In genomic region chr9:5042661-5043178, GRCh38 we compare ENCODE assay signal across 17 cellular contexts. TPM values are rescaled to one million over a fixed set of nuclear protein-coding genes. Genes with fewer than 3 reads are reported as not detected.
DNase-seq lines count a peak whose midpoint lies in the region; TF ChIP-seq lines count a peak whose summit lies in the region.
"Had no signal": no experiment of that assay in that cellular context is flagged by ENCODE, and none has a peak within 500 bp of the region (broad histone marks: within the 10 kb centered on the region; RNA-seq: fewer than 3 reads in every experiment).

No MANE protein-coding gene starts in this region.

- H3K4me3 ChIP-seq in testis (peak overlapping the region; percentile 6 to 44), sigmoid colon (no peak overlapping the region)

- H3K27me3 ChIP-seq in testis = no peaks in the 10 kb centered on the region
- H3K27me3 ChIP-seq in sigmoid colon = no peaks in the 10 kb centered on the region

- no peaks in the 10 kb centered on the region for H3K9me3 ChIP-seq in testis
- peaks cover 0 to 7% (median 0%) of the 10 kb centered on the region in 4 donors for H3K9me3 ChIP-seq in sigmoid colon

- H3K4me1 ChIP-seq in testis = no peaks in the 10 kb centered on the region
- peaks cover 0 to 12% (median 6%) of the 10 kb centered on the region in 4 donors for H3K4me1 ChIP-seq in sigmoid colon

- H3K4me3 Mint-ChIP-seq in activated CD4-positive, alpha-beta T cell treated with anti-CD3 and anti-CD28 coated beads, Interleukin-2, amount 10 ng/mL, durations not matched to agents 24 days and 14 days = peak overlapping the region; percentile 23
- peak overlapping the region; percentile 8 for H3K4me3 Mint-ChIP-seq in activated T-helper 2 cell treated with anti-CD3 and anti-CD28 coated beads, Interferon-gamma antibody, Interleukin-2, Interleukin-4, amounts not matched to agents 10 μg/mL and 5 μg/mL and 100 μg/mL, durations not matched to agents 14 hours and 24 hours and 36 hours (ENCODE audit: low read depth)
- H3K4me3 Mint-ChIP-seq: activated CD8-positive, alpha-beta T cell treated with anti-CD3 and anti-CD28 coated beads, Interleukin-2, amount 10 ng/mL, durations not matched to agents 7 days and 5 days; brain; CD8-positive, alpha-beta T cell had no signal

- H3K27ac ChIP-seq in testis (no peak overlapping the region), sigmoid colon (no peak overlapping the region)

- TF ChIP-seq CTCF in testis (IDR thresholded peaks at IDR 0.05) = no peak
- TF ChIP-seq CTCF in sigmoid colon (IDR thresholded peaks at IDR 0.05) = no peak

- TF ChIP-seq POLR2A in testis (IDR thresholded peaks at IDR 0.05) = no peak
- no peak for TF ChIP-seq POLR2A in sigmoid colon (IDR thresholded peaks at IDR 0.05)

- TF ChIP-seq EP300 in sigmoid colon (IDR thresholded peaks at IDR 0.05) = no peak

- H3K27me3 Mint-ChIP-seq in activated CD4-positive, alpha-beta T cell treated with anti-CD3 and anti-CD28 coated beads, Interleukin-2, amount 10 ng/mL, durations not matched to agents 24 days and 14 days = no peaks in the 10 kb centered on the region
- H3K27me3 Mint-ChIP-seq in activated T-helper 2 cell treated with anti-CD3 and anti-CD28 coated beads, Interferon-gamma antibody, Interleukin-2, Interleukin-4, amounts not matched to agents 10 μg/mL and 5 μg/mL and 100 μg/mL, durations not matched to agents 14 hours and 24 hours and 36 hours (ENCODE audit: low read depth) = no peaks in the 10 kb centered on the region
- H3K27me3 Mint-ChIP-seq: brain had no signal

- H3K4me1 Mint-ChIP-seq in activated CD4-positive, alpha-beta T cell treated with anti-CD3 and anti-CD28 coated beads, Interleukin-2, amount 10 ng/mL, durations not matched to agents 24 days and 14 days = peaks cover 9% of the 10 kb centered on the region
- peaks cover 9% of the 10 kb centered on the region for H3K4me1 Mint-ChIP-seq in activated T-helper 2 cell treated with anti-CD3 and anti-CD28 coated beads, Interferon-gamma antibody, Interleukin-2, Interleukin-4, amounts not matched to agents 10 μg/mL and 5 μg/mL and 100 μg/mL, durations not matched to agents 14 hours and 24 hours and 36 hours (ENCODE audit: low read depth)
- H3K4me1 Mint-ChIP-seq: brain had no signal

- peaks cover 69% of the 10 kb centered on the region for H3K36me3 Mint-ChIP-seq in activated CD4-positive, alpha-beta T cell treated with anti-CD3 and anti-CD28 coated beads, Interleukin-2, amount 10 ng/mL, durations not matched to agents 24 days and 14 days (ENCODE audit: low read depth)
- peaks cover 81% of the 10 kb centered on the region for H3K36me3 Mint-ChIP-seq in activated T-helper 2 cell treated with anti-CD3 and anti-CD28 coated beads, Interferon-gamma antibody, Interleukin-2, Interleukin-4, amounts not matched to agents 10 μg/mL and 5 μg/mL and 100 μg/mL, durations not matched to agents 14 hours and 24 hours and 36 hours (ENCODE audit: low read depth)

- no peak for DNase-seq in activated CD4-positive, alpha-beta T cell treated with anti-CD3 and anti-CD28 coated beads, Interleukin-2, amount 10 ng/mL, durations not matched to agents 24 days and 14 days
- DNase-seq in activated CD4-positive, alpha-beta T cell treated with anti-CD3 and anti-CD28 coated beads, Interleukin-2, amount 50 U/mL, for 48 hours = no peak
- DNase-seq in activated T-helper 2 cell treated with anti-CD3 and anti-CD28 coated beads, Interferon-gamma antibody, Interleukin-2, Interleukin-4, amounts not matched to agents 10 μg/mL and 5 μg/mL and 100 μg/mL, durations not matched to agents 14 hours and 24 hours and 36 hours (ENCODE audit: low spot score) = no peak
- DNase-seq in iPS-NIHi7 (ENCODE audit: extremely low spot score) (peak; percentile 19), testis (peak; percentile 28), 8988T (no peak), sigmoid colon (no peak)
- DNase-seq in stimulated activated CD4-positive, alpha-beta T cell treated with anti-CD3 and anti-CD28 coated beads, Interleukin-4, amount 100 ng/mL, for 24 hours = no peak
- DNase-seq: activated CD8-positive, alpha-beta T cell treated with anti-CD3 and anti-CD28 coated beads, Interleukin-2, amount 10 ng/mL, durations not matched to agents 7 days and 5 days; activated gamma-delta T cell; CD8-positive, alpha-beta T cell; Kasumi-1; midbrain; NCI-H1694; NCI-H446; stimulated activated naive CD4-positive, alpha-beta T cell treated with Interleukin-2 at 50 U/mL for 16 hours had no signal

- H3K9me3 Mint-ChIP-seq in activated CD4-positive, alpha-beta T cell treated with anti-CD3 and anti-CD28 coated beads, Interleukin-2, amount 10 ng/mL, durations not matched to agents 24 days and 14 days = peaks cover 8% of the 10 kb centered on the region
- peaks cover 10% of the 10 kb centered on the region for H3K9me3 Mint-ChIP-seq in activated T-helper 2 cell treated with anti-CD3 and anti-CD28 coated beads, Interferon-gamma antibody, Interleukin-2, Interleukin-4, amounts not matched to agents 10 μg/mL and 5 μg/mL and 100 μg/mL, durations not matched to agents 14 hours and 24 hours and 36 hours
- H3K9me3 Mint-ChIP-seq: CD8-positive, alpha-beta T cell had no signal

- intact Hi-C loops in activated CD4-positive, alpha-beta T cell treated with anti-CD3 and anti-CD28 coated beads, Interleukin-2, amount 10 ng/mL, durations not matched to agents 24 days and 14 days (cut with micrococcal nuclease) = no loop called here
- intact Hi-C loops in activated T-helper 2 cell treated with anti-CD3 and anti-CD28 coated beads, Interferon-gamma antibody, Interleukin-2, Interleukin-4, amounts not matched to agents 10 μg/mL and 5 μg/mL and 100 μg/mL, durations not matched to agents 14 hours and 24 hours and 36 hours (cut with micrococcal nuclease) = no loop called here
- intact Hi-C loops in testis (cut with DNase I; ENCODE audit: low total_unique reads) (no loop called here), sigmoid colon (cut with DNase I) (no loop called here)

- WGBS in testis, 2 donors = 49 to 80% methylated on average over 3 to 30 of the region's 30 CpGs
- WGBS in sigmoid colon, 2 donors = 91 to 93% methylated on average over 30 of the region's 30 CpGs

- no peaks in the 10 kb centered on the region for H3K36me3 ChIP-seq in testis (ENCODE audit: low read depth, missing control alignments)
- peaks cover 0 to 37% (median 10%) of the 10 kb centered on the region in 4 donors for H3K36me3 ChIP-seq in sigmoid colon

- H3K27ac Mint-ChIP-seq in activated CD4-positive, alpha-beta T cell treated with anti-CD3 and anti-CD28 coated beads, Interleukin-2, amount 10 ng/mL, durations not matched to agents 24 days and 14 days = no peak overlapping the region
- peak overlapping the region; percentile 55 for H3K27ac Mint-ChIP-seq in activated T-helper 2 cell treated with anti-CD3 and anti-CD28 coated beads, Interferon-gamma antibody, Interleukin-2, Interleukin-4, amounts not matched to agents 10 μg/mL and 5 μg/mL and 100 μg/mL, durations not matched to agents 14 hours and 24 hours and 36 hours
- H3K27ac Mint-ChIP-seq: activated CD8-positive, alpha-beta T cell treated with anti-CD3 and anti-CD28 coated beads, Interleukin-2, amount 10 ng/mL, durations not matched to agents 7 days and 5 days; CD8-positive, alpha-beta T cell had no signal

RNA-seq across cellular contexts. Expression of gene JAK2, which starts 57.6 kb away (rescaled TPM):
- 29.3 and 29.9 TPM in 2 replicates for total RNA-seq in activated CD4-positive, alpha-beta T cell treated with anti-CD3 and anti-CD28 coated beads, Interleukin-2, amount 10 ng/mL, durations not matched to agents 24 days and 14 days
- total RNA-seq in activated T-helper 2 cell treated with anti-CD3 and anti-CD28 coated beads, Interferon-gamma antibody, Interleukin-2, Interleukin-4, amounts not matched to agents 10 μg/mL and 5 μg/mL and 100 μg/mL, durations not matched to agents 14 hours and 24 hours and 36 hours = 29.4 and 32.3 TPM in 2 replicates
- total RNA-seq in testis (10 to 100 TPM; 24.1 to 25.5 TPM), sigmoid colon (10 to 100 TPM; 28.5 to 36.8 (median 31.0) TPM)
- polyA plus RNA-seq in testis (ENCODE audit: insufficient read depth, low read depth, low replicate concordance) (14.0 TPM), sigmoid colon (1 to 10 TPM; 5.3 to 7.7 (median 6.0) TPM)

Comparison
In these comparisons a context has a peak if more than half of its experiments do, and no peak if none do; other contexts are left out.
1. DNase-seq: peak in iPS-NIHi7 (single experiment) and testis (single experiment); none in activated CD4-positive, alpha-beta T cell treated with anti-CD3 and anti-CD28 coated beads, Interleukin-2, amount 10 ng/mL, durations not matched to agents 24 days and 14 days (single experiment), activated CD4-positive, alpha-beta T cell treated with anti-CD3 and anti-CD28 coated beads, Interleukin-2, amount 50 U/mL, for 48 hours (0 of 2), activated T-helper 2 cell treated with anti-CD3 and anti-CD28 coated beads, Interferon-gamma antibody, Interleukin-2, Interleukin-4, amounts not matched to agents 10 μg/mL and 5 μg/mL and 100 μg/mL, durations not matched to agents 14 hours and 24 hours and 36 hours (single experiment), 8988T (single experiment), stimulated activated CD4-positive, alpha-beta T cell treated with anti-CD3 and anti-CD28 coated beads, Interleukin-4, amount 100 ng/mL, for 24 hours (single experiment) and sigmoid colon (single experiment).
2. H3K4me3 ChIP-seq: peak in testis (2 of 2); none in sigmoid colon (0 of 4).